1 cellular context compared by ENCODE assay signal in genomic region chr10:14586901-14587300, GRCh38.
TF ChIP-seq lines count a peak whose summit lies in the region.

No MANE protein-coding gene starts in this region.

TF ChIP-seq in WTC11, 78 proteins besides CTCF, POLR2A, EP300 and RAD21 (continued from another document):
- TF ChIP-seq, protein P1, sequence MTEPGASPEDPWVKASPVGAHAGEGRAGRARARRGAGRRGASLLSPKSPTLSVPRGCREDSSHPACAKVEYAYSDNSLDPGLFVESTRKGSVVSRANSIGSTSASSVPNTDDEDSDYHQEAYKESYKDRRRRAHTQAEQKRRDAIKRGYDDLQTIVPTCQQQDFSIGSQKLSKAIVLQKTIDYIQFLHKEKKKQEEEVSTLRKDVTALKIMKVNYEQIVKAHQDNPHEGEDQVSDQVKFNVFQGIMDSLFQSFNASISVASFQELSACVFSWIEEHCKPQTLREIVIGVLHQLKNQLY (CRISPR knock-in tag; IDR thresholded peaks at IDR 0.05): no peak
